In genomic region chr7:29859089-29859488, GRCh38 we compare ENCODE assay signal across 15 cellular contexts. TPM values are rescaled to one million over a fixed set of nuclear protein-coding genes. Genes with fewer than 3 reads are reported as not detected.
"Had no signal": no experiment of that assay in that cellular context is flagged by ENCODE, and none has a peak within 500 bp of the region (broad histone marks: within the 10 kb centered on the region; RNA-seq: fewer than 3 reads in every experiment).

No MANE protein-coding gene starts in this region.

- H3K36me3 ChIP-seq: adrenal gland, colonic mucosa, left lung, neural progenitor cell, ovary, thyroid gland, uterus had no signal

- H3K9me3 ChIP-seq: adrenal gland, colonic mucosa, left lung, ovary, thyroid gland, uterus had no signal

- H3K27ac ChIP-seq: adrenal gland, colonic mucosa, left lung, neural progenitor cell, ovary, thyroid gland, uterus had no signal

- DNase-seq: activated CD4-positive, alpha-beta T cell treated with anti-CD3 and anti-CD28 coated beads, Interleukin-2, amount 50 U/mL, for 4 hours; activated gamma-delta T cell; colonic mucosa; kidney; ovary; stimulated activated naive B cell treated with anti-CD40 and anti-IgM and Interleukin-4, amounts not matched to agents 10 μg/mL and 1 μg/mL and 100 μg/mL, for 72 hours; T-helper 2 cell; thyroid gland; uterus had no signal

- ATAC-seq: activated naive CD4-positive, alpha-beta T cell treated with anti-CD3 and anti-CD28 coated beads, Interleukin-2, amount 50 U/mL, for 72 hours; stimulated activated naive B cell treated with anti-CD40 and anti-IgM and Interleukin-4, amounts not matched to agents 10 μg/mL and 1 μg/mL and 100 μg/mL, for 72 hours had no signal

- H3K4me1 ChIP-seq: colonic mucosa, neural progenitor cell, thyroid gland, uterus had no signal

- H3K27me3 ChIP-seq: adrenal gland, colonic mucosa, left lung, neural progenitor cell, ovary, thyroid gland, uterus had no signal

- H3K4me3 ChIP-seq: adrenal gland, colonic mucosa, left lung, neural progenitor cell, ovary, thyroid gland, uterus had no signal

RNA-seq across cellular contexts. Expression of gene WIPF3, which starts 52.8 kb away (rescaled TPM):
- total RNA-seq: activated CD8-positive, alpha-beta memory T cell treated with anti-CD3 and anti-CD28 coated beads for 36 hours; activated naive CD4-positive, alpha-beta T cell treated with anti-CD3 and anti-CD28 coated beads, Interleukin-2, amount 50 U/mL, for 72 hours; lung microvascular endothelial cell had no signal
